Comparison of ENCODE assay signal across 16 cellular contexts in genomic region chr17:2609091-2609490, GRCh38. TPM values are rescaled to one million over a fixed set of nuclear protein-coding genes. Genes with fewer than 3 reads are reported as not detected.
DNase-seq lines count a peak whose midpoint lies in the region; ATAC-seq and TF ChIP-seq lines count a peak whose summit lies in the region.
"Had no signal": no experiment of that assay in that cellular context is flagged by ENCODE, and none has a peak within 500 bp of the region (broad histone marks: within the 10 kb centered on the region; RNA-seq: fewer than 3 reads in every experiment).

No MANE protein-coding gene starts in this region.

- POLR2A ChIA-PET in SK-N-SH (lab: Yijun Ruan, JAX): interaction anchor here (0.7 kb wide), 1 partner anchor 14 kb away, joined by 3 read pairs; no protein-coding TSS in a partner anchor

- peaks cover 11% of the 10 kb centered on the region for H3F3A ChIP-seq in SK-N-SH (replicated peaks; ENCODE audit: insufficient read depth)

- peak overlapping the region; percentile 61 for H3K27ac Mint-ChIP-seq in activated naive CD8-positive, alpha-beta T cell
- no peak overlapping the region for H3K27ac Mint-ChIP-seq in activated naive CD8-positive, alpha-beta T cell treated with anti-CD3 and anti-CD28 coated beads for 36 hours
- H3K27ac Mint-ChIP-seq in effector memory CD8-positive, alpha-beta T cell: peak overlapping the region; percentile 19 to 46
- H3K27ac Mint-ChIP-seq in natural killer cell treated with Interleukin-12 subunit alpha and Interleukin-12 subunit beta and Interleukin-15 and Interleukin-18, amount 100 ng/mL, for 72 hours: no peak overlapping the region

- H3K9me3 ChIP-seq in SK-N-SH: no peaks in the 10 kb centered on the region

- H3K9me3 Mint-ChIP-seq in activated naive CD8-positive, alpha-beta T cell (ENCODE audit: low read depth): no peaks in the 10 kb centered on the region
- H3K9me3 Mint-ChIP-seq in activated naive CD8-positive, alpha-beta T cell treated with anti-CD3 and anti-CD28 coated beads for 36 hours: no peaks in the 10 kb centered on the region
- no peaks in the 10 kb centered on the region for H3K9me3 Mint-ChIP-seq in effector memory CD8-positive, alpha-beta T cell
- no peaks in the 10 kb centered on the region for H3K9me3 Mint-ChIP-seq in natural killer cell treated with Interleukin-12 subunit alpha and Interleukin-12 subunit beta and Interleukin-15 and Interleukin-18, amount 100 ng/mL, for 72 hours

- no peaks in the 10 kb centered on the region for H3K36me3 ChIP-seq in SK-N-SH (replicated peaks in 1 of 2; ENCODE audit: control insufficient read depth in 1 of 2, insufficient read depth in 2 of 2, low read length in 1 of 2)

- no peak for ATAC-seq in effector memory CD8-positive, alpha-beta T cell (replicated peaks)
- ATAC-seq in natural killer cell treated with Interleukin-12 subunit alpha and Interleukin-12 subunit beta and Interleukin-15 and Interleukin-18, amount 100 ng/mL, for 72 hours: no peak
- ATAC-seq in GM18517 (IDR thresholded peaks at IDR 0.05; ENCODE audit: unreplicated experiment): no peak
- ATAC-seq: GM12878 had no signal

- CTCF ChIA-PET in SK-N-SH (lab: Yijun Ruan, JAX): interaction anchor here (1.3 kb wide), 1 partner anchor 9 kb away, joined by 5 read pairs; no protein-coding TSS in a partner anchor

- TF ChIP-seq RAD21 in SK-N-SH (IDR thresholded peaks at IDR 0.05; ENCODE audit: low read length): no peak

- H3K9me2 ChIP-seq in SK-N-SH: no peaks in the 10 kb centered on the region

- no peak overlapping the region for H3K4me3 Mint-ChIP-seq in activated naive CD8-positive, alpha-beta T cell
- no peak overlapping the region for H3K4me3 Mint-ChIP-seq in activated naive CD8-positive, alpha-beta T cell treated with anti-CD3 and anti-CD28 coated beads for 36 hours
- H3K4me3 Mint-ChIP-seq in effector memory CD8-positive, alpha-beta T cell: peak overlapping the region; percentile 33 to 64
- H3K4me3 Mint-ChIP-seq in natural killer cell treated with Interleukin-12 subunit alpha and Interleukin-12 subunit beta and Interleukin-15 and Interleukin-18, amount 100 ng/mL, for 72 hours: peak overlapping the region; percentile 9

- TF ChIP-seq CTCF in SK-N-SH (IDR thresholded peaks at IDR 0.05): no peak

- H3K9ac ChIP-seq in SK-N-SH: no peak overlapping the region

- 89% methylated on average over 7 of the region's 7 CpGs for WGBS in SK-N-SH (ENCODE audit: low lambda C conversion rate)

- no peak overlapping the region for H3K4me3 ChIP-seq in SK-N-SH (ENCODE audit: low read depth in 2 of 2, low read length in 1 of 2)
- H3K4me3 ChIP-seq: GM12878 had no signal

- peaks cover 2% of the 10 kb centered on the region for H3K36me3 Mint-ChIP-seq in activated naive CD8-positive, alpha-beta T cell
- peaks cover 16% of the 10 kb centered on the region for H3K36me3 Mint-ChIP-seq in activated naive CD8-positive, alpha-beta T cell treated with anti-CD3 and anti-CD28 coated beads for 36 hours
- H3K36me3 Mint-ChIP-seq in effector memory CD8-positive, alpha-beta T cell (ENCODE audit: insufficient read depth): peaks cover 24% of the 10 kb centered on the region
- H3K36me3 Mint-ChIP-seq in natural killer cell treated with Interleukin-12 subunit alpha and Interleukin-12 subunit beta and Interleukin-15 and Interleukin-18, amount 100 ng/mL, for 72 hours: no peaks in the 10 kb centered on the region

- no peak for DNase-seq in activated naive CD8-positive, alpha-beta T cell treated with anti-CD3 and anti-CD28 coated beads for 36 hours
- DNase-seq in effector memory CD8-positive, alpha-beta T cell: no peak
- no peak for DNase-seq in natural killer cell treated with Interleukin-12 subunit alpha and Interleukin-12 subunit beta and Interleukin-15 and Interleukin-18, amount 100 ng/mL, for 72 hours (ENCODE audit: low spot score)
- no peak for DNase-seq in SK-N-SH
- DNase-seq in nucleus accumbens (lab: John Stamatoyannopoulos, UW): no peak
- DNase-seq in NCI-H524 treated with DMSO at 0.1 percent for 48 hours (lab: John Stamatoyannopoulos, UW): no peak
- DNase-seq: DND-41, GOT3, KG1, NCI-H1436, NCI-H2029, NCI-H510A treated with DMSO at 0.1 percent for 48 hours, SHP77 had no signal

- TF ChIP-seq EP300 in SK-N-SH (IDR thresholded peaks at IDR 0.05; ENCODE audit: borderline replicate concordance in 1 of 2, low read depth in 1 of 2, low read length in 1 of 2): no peak

- H2AFZ ChIP-seq in SK-N-SH (ENCODE audit: low read depth): no peak overlapping the region

- H3K27ac ChIP-seq in SK-N-SH (ENCODE audit: low read depth in 2 of 2, low read length in 1 of 2): no peak overlapping the region

- no peaks in the 10 kb centered on the region for H3K27me3 ChIP-seq in SK-N-SH (ENCODE audit: insufficient read depth)

- H3K4me1 Mint-ChIP-seq in activated naive CD8-positive, alpha-beta T cell (ENCODE audit: low read depth): peaks cover 64% of the 10 kb centered on the region
- peaks cover 50% of the 10 kb centered on the region for H3K4me1 Mint-ChIP-seq in activated naive CD8-positive, alpha-beta T cell treated with anti-CD3 and anti-CD28 coated beads for 36 hours
- H3K4me1 Mint-ChIP-seq in effector memory CD8-positive, alpha-beta T cell (ENCODE audit: low read depth in 2 of 2): peaks cover 42 to 65% of the 10 kb centered on the region in 2 donors
- peaks cover 32 to 41% of the 10 kb centered on the region in 2 donors for H3K4me1 Mint-ChIP-seq in natural killer cell treated with Interleukin-12 subunit alpha and Interleukin-12 subunit beta and Interleukin-15 and Interleukin-18, amount 100 ng/mL, for 72 hours (ENCODE audit: low read depth in 2 of 2)

- peaks cover 0 to 11% of the 10 kb centered on the region in 2 experiments; a peak in 1 of 4 replicates for H3K4me1 ChIP-seq in SK-N-SH (ENCODE audit: control insufficient read depth in 1 of 2, insufficient read depth in 2 of 2, low read depth in 1 of 2, low read length in 1 of 2)

- H4K20me1 ChIP-seq in SK-N-SH (ENCODE audit: insufficient read depth): peaks cover 100% of the 10 kb centered on the region

- H3K79me2 ChIP-seq in SK-N-SH (ENCODE audit: insufficient read depth): peaks cover 100% of the 10 kb centered on the region

- no peaks in the 10 kb centered on the region for H3K27me3 Mint-ChIP-seq in activated naive CD8-positive, alpha-beta T cell
- no peaks in the 10 kb centered on the region for H3K27me3 Mint-ChIP-seq in activated naive CD8-positive, alpha-beta T cell treated with anti-CD3 and anti-CD28 coated beads for 36 hours
- no peaks in the 10 kb centered on the region for H3K27me3 Mint-ChIP-seq in effector memory CD8-positive, alpha-beta T cell
- no peaks in the 10 kb centered on the region for H3K27me3 Mint-ChIP-seq in natural killer cell treated with Interleukin-12 subunit alpha and Interleukin-12 subunit beta and Interleukin-15 and Interleukin-18, amount 100 ng/mL, for 72 hours

- no peak overlapping the region for H3K4me2 ChIP-seq in SK-N-SH

TF ChIP-seq in SK-N-SH, 30 proteins besides CTCF, POLR2A, EP300 and RAD21 (continues in another document):
- TF ChIP-seq SIN3A (IDR thresholded peaks at IDR 0.05; ENCODE audit: borderline replicate concordance, low read depth, low read length) (no peak), TCF12 (IDR thresholded peaks at IDR 0.05) (no peak), FOSL2 (IDR thresholded peaks at IDR 0.05; ENCODE audit: borderline replicate concordance, low read depth) (no peak), MXI1 (IDR thresholded peaks at IDR 0.05; ENCODE audit: low read depth, low read length) (no peak), ELF1 (IDR thresholded peaks at IDR 0.05) (no peak), FOXM1 (IDR thresholded peaks at IDR 0.05; ENCODE audit: low read depth) (no peak), RFX5 (IDR thresholded peaks at IDR 0.05; ENCODE audit: low read length) (no peak), YY1 (IDR thresholded peaks at IDR 0.05; ENCODE audit: low read depth) (no peak), USF2 (IDR thresholded peaks at IDR 0.05; ENCODE audit: borderline replicate concordance, low read depth, low read length) (no peak), SMC3 (IDR thresholded peaks at IDR 0.05; ENCODE audit: low read depth, low read length) (no peak), FOXJ3 (CRISPR knock-in tag; IDR thresholded peaks at IDR 0.05) (no peak), NRF1 (IDR thresholded peaks at IDR 0.05; ENCODE audit: low read depth, low read length) (no peak), IRF3 (IDR thresholded peaks at IDR 0.05; ENCODE audit: low read depth, low read length) (no peak), USF1 (IDR thresholded peaks at IDR 0.05; ENCODE audit: borderline replicate concordance, low read depth) (no peak)

RNA-seq across cellular contexts. Expression of gene PAFAH1B1, which starts 15.6 kb away (rescaled TPM):
- total RNA-seq in activated naive CD8-positive, alpha-beta T cell treated with anti-CD3 and anti-CD28 coated beads for 36 hours: 100 to 1,000 TPM; 137 to 156 TPM
- 100 to 1,000 TPM; 192 to 217 TPM for total RNA-seq in natural killer cell treated with Interleukin-12 subunit alpha and Interleukin-12 subunit beta and Interleukin-15 and Interleukin-18, amount 100 ng/mL, for 72 hours
- polyA plus RNA-seq in SK-N-SH (2012; rRNA removed): 37.3 and 47.3 TPM in 2 replicates
- polyA plus RNA-seq in SK-N-SH (2012; cell fraction: cytosol; rRNA removed): 45.6 and 49.2 TPM in 2 replicates
- 61.0 and 71.3 TPM in 2 replicates for polyA plus RNA-seq in SK-N-SH (2012; cell fraction: nucleus; rRNA removed)

Comparison
In these comparisons a context has a peak if more than half of its experiments do, and no peak if none do; other contexts are left out.
1. H3K27ac Mint-ChIP-seq: peak in activated naive CD8-positive, alpha-beta T cell (single experiment) and effector memory CD8-positive, alpha-beta T cell (2 of 2); none in activated naive CD8-positive, alpha-beta T cell treated with anti-CD3 and anti-CD28 coated beads for 36 hours (single experiment) and natural killer cell treated with Interleukin-12 subunit alpha and Interleukin-12 subunit beta and Interleukin-15 and Interleukin-18, amount 100 ng/mL, for 72 hours (0 of 2).
2. H3K4me3 Mint-ChIP-seq: peak in effector memory CD8-positive, alpha-beta T cell (2 of 2) and natural killer cell treated with Interleukin-12 subunit alpha and Interleukin-12 subunit beta and Interleukin-15 and Interleukin-18, amount 100 ng/mL, for 72 hours (single experiment); none in activated naive CD8-positive, alpha-beta T cell (single experiment) and activated naive CD8-positive, alpha-beta T cell treated with anti-CD3 and anti-CD28 coated beads for 36 hours (single experiment).